ENCODE assay signal across 10 cellular contexts in genomic region chr3:134313839-134314587, GRCh38.
DNase-seq lines count a peak whose midpoint lies in the region; ATAC-seq and TF ChIP-seq lines count a peak whose summit lies in the region.
"Had no signal": no experiment of that assay in that cellular context is flagged by ENCODE, and none has a peak within 500 bp of the region (broad histone marks: within the 10 kb centered on the region; RNA-seq: fewer than 3 reads in every experiment).

No MANE protein-coding gene starts in this region.

- no peak for TF ChIP-seq EP300 in stomach (IDR thresholded peaks at IDR 0.05)

- H3K27me3 ChIP-seq in HUES6 (ENCODE audit: control insufficient read depth, insufficient read depth, low read length) (peaks cover 24% of the 10 kb centered on the region), kidney epithelial cell (ENCODE audit: control insufficient read depth, insufficient read depth, low read length) (no peaks in the 10 kb centered on the region), stomach (peaks cover 0 to 19% (median 5%) of the 10 kb centered on the region in 3 donors), WERI-Rb-1 (ENCODE audit: insufficient read depth, low read depth, severe bottlenecking) (no peaks in the 10 kb centered on the region)

- no peak for DNase-seq in chondrocyte (ENCODE audit: low spot score)
- DNase-seq in kidney epithelial cell (ENCODE audit: low read depth) = no peak
- DNase-seq in stomach = no peak
- DNase-seq in COLO668 (lab: John Stamatoyannopoulos, UW; ENCODE audit: unreplicated experiment) = no peak
- DNase-seq in stimulated activated CD4-positive, alpha-beta T cell treated with anti-CD3 and anti-CD28 coated beads, Interleukin-4, amount 100 ng/mL, for 4 hours = no peak
- DNase-seq in WERI-Rb-1 = no peak
- DNase-seq: activated T-cell treated with anti-CD3 and anti-CD28 coated beads for 4 hours, RPMI8226 had no signal

- H3K9me3 ChIP-seq in HUES6 (ENCODE audit: control insufficient read depth, insufficient read depth, low read depth, low read length) = no peaks in the 10 kb centered on the region
- no peaks in the 10 kb centered on the region for H3K9me3 ChIP-seq in stomach
- no peaks in the 10 kb centered on the region for H3K9me3 ChIP-seq in WERI-Rb-1 (ENCODE audit: severe bottlenecking)

- H3K4me1 Mint-ChIP-seq in chondrocyte (ENCODE audit: low read depth) = peaks cover 86% of the 10 kb centered on the region

- ATAC-seq in GM18873 (IDR thresholded peaks at IDR 0.05; ENCODE audit: low FRiP score, unreplicated experiment) = no peak

- H3K4me3 Mint-ChIP-seq in chondrocyte (ENCODE audit: unreplicated experiment) = peak overlapping the region; percentile 63

- 54 to 68% (median 65%) methylated on average over 9 to 11 of the region's 11 CpGs for WGBS in stomach, 5 donors

- H3K9me3 Mint-ChIP-seq in chondrocyte (ENCODE audit: low read depth) = no peaks in the 10 kb centered on the region

- H3K4me3 ChIP-seq in HUES6 (ENCODE audit: low read depth, low read length) (peak overlapping the region; percentile 65), kidney epithelial cell (ENCODE audit: low read depth, low read length) (peak overlapping the region; percentile 38), stomach (peak overlapping the region; percentile 42 to 54 (median 48)), WERI-Rb-1 (ENCODE audit: low read depth, low read length) (no peak overlapping the region)

- intact Hi-C loops in stomach (cut with DNase I; ENCODE audit: low total_unique reads) = loop anchor here (5.0 kb wide), 1 partner anchor 63 kb away; no protein-coding TSS in a partner anchor

- peak overlapping the region; percentile 96 for H3K27ac Mint-ChIP-seq in chondrocyte (ENCODE audit: unreplicated experiment)

- peak overlapping the region; percentile 69; the same call in 1 of the 2 replicates for H3K27ac ChIP-seq in HUES6 (ENCODE audit: low read depth, low read length)
- peak overlapping the region; percentile 89 to 93 (median 91) for H3K27ac ChIP-seq in stomach
- no peak overlapping the region for H3K27ac ChIP-seq in WERI-Rb-1

- no peaks in the 10 kb centered on the region for H3K36me3 ChIP-seq in HUES6 (ENCODE audit: control insufficient read depth, insufficient read depth, low read length)
- no peaks in the 10 kb centered on the region for H3K36me3 ChIP-seq in kidney epithelial cell (ENCODE audit: control insufficient read depth, insufficient read depth, low read length)
- no peaks in the 10 kb centered on the region for H3K36me3 ChIP-seq in stomach
- no peaks in the 10 kb centered on the region for H3K36me3 ChIP-seq in WERI-Rb-1

- TF ChIP-seq POLR2A in stomach (IDR thresholded peaks at IDR 0.05) = no peak

- TF ChIP-seq CTCF in chondrocyte (IDR thresholded peaks at IDR 0.05) = no peak
- TF ChIP-seq CTCF in kidney epithelial cell (IDR thresholded peaks at IDR 0.05; ENCODE audit: insufficient read depth, low read length, poor library complexity, severe bottlenecking) = no peak
- no peak for TF ChIP-seq CTCF in stomach (IDR thresholded peaks at IDR 0.05)
- no peak for TF ChIP-seq CTCF in WERI-Rb-1 (IDR thresholded peaks at IDR 0.05; ENCODE audit: low read depth, low read length)

- H3K27me3 Mint-ChIP-seq in chondrocyte (ENCODE audit: low read depth) = no peaks in the 10 kb centered on the region

- peak overlapping the region; percentile 87 for H3K9ac ChIP-seq in HUES6 (ENCODE audit: low read length)

- H3K4me1 ChIP-seq in HUES6 (ENCODE audit: control insufficient read depth, insufficient read depth, low read length) (peaks cover 46% of the 10 kb centered on the region), stomach (peaks cover 35 to 71% (median 61%) of the 10 kb centered on the region in 4 donors)

- no peaks in the 10 kb centered on the region for H3K36me3 Mint-ChIP-seq in chondrocyte (ENCODE audit: low read depth)
